In the genomic region with DNA sequence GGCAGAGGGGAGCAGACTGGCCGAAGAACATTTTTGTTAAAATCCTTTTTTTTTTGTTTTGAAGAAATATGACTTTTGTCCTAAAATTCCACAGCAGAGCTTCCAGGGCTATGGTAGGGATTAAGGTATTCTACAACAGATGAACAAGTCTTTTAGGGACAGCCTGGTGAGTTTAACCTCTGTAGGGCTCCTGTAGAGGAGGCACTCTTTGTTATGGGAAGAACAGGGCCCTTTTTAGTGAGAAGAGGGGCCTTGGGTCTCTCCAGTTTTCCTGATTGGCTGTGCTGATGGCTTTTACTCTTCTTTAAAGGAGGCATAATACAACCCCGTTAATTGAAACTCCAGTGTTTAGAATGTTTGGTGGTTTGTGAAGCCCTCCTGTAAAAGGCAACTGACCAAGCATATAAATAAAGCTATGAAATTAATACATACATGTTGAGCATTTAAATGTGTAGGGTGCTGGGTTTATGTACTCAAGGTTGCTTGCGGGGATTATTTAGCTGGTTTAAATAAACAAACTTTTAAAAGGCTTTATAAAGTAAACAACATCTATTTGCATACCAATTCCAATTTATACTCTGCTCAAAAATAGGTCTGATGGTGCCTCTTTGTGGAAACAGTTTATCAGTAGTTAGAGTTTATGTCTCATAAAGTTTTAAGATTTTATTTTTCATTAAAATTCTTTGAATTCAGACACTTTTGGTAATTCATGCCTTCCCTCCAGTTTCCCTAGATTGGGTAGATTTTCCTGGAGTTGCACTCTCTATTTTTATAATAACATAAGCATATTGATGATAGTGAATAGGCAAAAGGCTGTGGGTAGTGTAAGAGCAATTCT, we compare ENCODE assay signal across 1 cellular context.
TF ChIP-seq lines count a peak whose summit lies in the region.

No MANE protein-coding gene starts in this region.

TF ChIP-seq in H1, 55 proteins besides CTCF, POLR2A, EP300 and RAD21:
- TF ChIP-seq KDM5A (IDR thresholded peaks at IDR 0.05; ENCODE audit: low read length) (no peak), SP1 (IDR thresholded peaks at IDR 0.05; ENCODE audit: low read depth, low read length) (0 out of 2 replicates have a peak, but pooled peaks have one; percentile 11)
